ENCODE assay signal across 8 cellular contexts in the genomic region with DNA sequence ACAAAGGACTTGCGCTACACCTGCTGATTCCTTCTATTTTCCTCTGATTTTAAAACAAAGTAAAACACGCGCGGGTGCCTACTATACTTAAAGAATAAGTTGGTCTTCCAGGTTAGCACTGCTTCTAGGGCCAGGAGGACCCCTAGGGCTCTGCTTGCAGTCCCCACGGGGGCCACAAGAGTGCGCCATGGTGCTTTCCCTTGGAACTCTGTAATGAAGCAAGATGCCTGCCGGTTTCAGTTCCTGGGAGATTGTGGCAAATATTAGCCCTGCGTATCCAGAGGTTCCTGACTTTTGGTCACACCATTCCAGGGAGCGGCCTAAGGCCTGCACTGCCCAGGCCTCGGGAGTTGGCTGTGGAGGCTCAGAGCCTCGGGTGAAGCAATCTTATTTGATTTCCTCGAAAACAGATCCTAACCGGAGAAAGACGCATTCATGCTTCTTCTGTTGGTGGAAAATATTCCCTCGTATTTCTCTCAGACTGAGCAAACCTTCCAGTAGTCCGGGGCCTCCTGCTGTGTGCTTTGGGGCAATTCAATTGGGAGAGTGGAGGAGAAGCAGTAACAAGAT. TPM values are rescaled to one million over a fixed set of nuclear protein-coding genes. Genes with fewer than 3 reads are reported as not detected.
DNase-seq lines count a peak whose midpoint lies in the region; ATAC-seq, FAIRE-seq and TF ChIP-seq lines count a peak whose summit lies in the region.

No MANE protein-coding gene starts in this region.

- TF ChIP-seq POLR2A in HepG2 (IDR thresholded peaks at IDR 0.05; ENCODE audit: insufficient read depth in 1 of 2, low read depth in 2 of 2, low read length in 2 of 2) = no peak

- 20% methylated on average over 10 of the region's 16 CpGs for WGBS in HepG2 (ENCODE audit: low lambda C conversion rate)

- peak overlapping the region; percentile 50 for H3K4me3 Mint-ChIP-seq in chondrocyte (ENCODE audit: unreplicated experiment)

- peak overlapping the region; percentile 93 for H3K4me2 ChIP-seq in HepG2 (ENCODE audit: low read depth, low read length)

- TF ChIP-seq EP300 in HepG2 (IDR thresholded peaks at IDR 0.05; ENCODE audit: low read depth in 2 of 2, low read length in 2 of 2) (no peak), HepG2 (CRISPR knock-in tag; IDR thresholded peaks at IDR 0.05; ENCODE audit: borderline replicate concordance) (no peak)

- POLR2A ChIA-PET in HepG2 (lab: Yijun Ruan, JAX) = no interaction called here

- no peak overlapping the region for H3K27ac Mint-ChIP-seq in chondrocyte (ENCODE audit: unreplicated experiment)

- H3K9me3 ChIP-seq in HepG2 (ENCODE audit: low read length) = no peaks in the 10 kb centered on the region

- peak; percentile 89 for TF ChIP-seq RAD21 in HepG2 (CRISPR knock-in tag; IDR thresholded peaks at IDR 0.05)

- intact Hi-C loops in HepG2 (cut with micrococcal nuclease; ENCODE audit: unreplicated experiment) = loop anchor here (1.0 to 10.0 kb wide), 4 partner anchors 62 to 274 kb away; no protein-coding TSS in a partner anchor

- peaks cover 8% of the 10 kb centered on the region for H3K4me1 ChIP-seq in HepG2 (ENCODE audit: insufficient read depth, low read length)

- H3K27me3 ChIP-seq in HepG2 (ENCODE audit: control insufficient read depth in 1 of 2, insufficient read depth in 2 of 2, low read length in 2 of 2) = 0 out of 5 replicates have a peak, but pooled peaks cover 1 to 8% of the 10 kb centered on the region in 2 experiments

- H3K79me2 ChIP-seq in HepG2 (ENCODE audit: insufficient read depth, low read length) = no peaks in the 10 kb centered on the region

- H3K4me1 Mint-ChIP-seq in chondrocyte (ENCODE audit: low read depth) = peaks cover 16% of the 10 kb centered on the region

- H3K27ac ChIP-seq in HepG2 (ENCODE audit: extremely low read length, insufficient read depth, low read length) = no peak overlapping the region

- H3K27me3 Mint-ChIP-seq in chondrocyte (ENCODE audit: low read depth) = no peaks in the 10 kb centered on the region

- CTCF ChIA-PET in HepG2 (lab: Yijun Ruan, JAX; ENCODE audit: low intra/inter-chr PET ratio, low total read pairs) = interaction anchor here (1.4 to 2.4 kb wide), 3 partner anchors 62 to 127 kb away, joined by 5 to 9 read pairs (median 7); no protein-coding TSS in a partner anchor

- TF ChIP-seq CTCF in chondrocyte (IDR thresholded peaks at IDR 0.05) = peak; percentile 99
- TF ChIP-seq CTCF in HepG2 (CRISPR knock-in tag; IDR thresholded peaks at IDR 0.05) = peak; percentile 90

- peak overlapping the region; percentile 50 for H3K9ac ChIP-seq in HepG2 (ENCODE audit: insufficient read depth, low read depth, low read length)

- ATAC-seq in HepG2 (peak; percentile 97), GM21528 (IDR thresholded peaks at IDR 0.05; ENCODE audit: low FRiP score, unreplicated experiment) (no peak)

- peak; percentile 83 for FAIRE-seq in HepG2 (lab: Jason Lieb, UNC)

- H3K9me3 Mint-ChIP-seq in chondrocyte (ENCODE audit: low read depth) = no peaks in the 10 kb centered on the region

- H3K4me3 ChIP-seq in HepG2 (replicated peaks in 1 of 3; ENCODE audit: insufficient read depth in 1 of 3, low read depth in 2 of 3, low read length in 3 of 3) = peak overlapping the region; percentile 51 to 71 (median 65); a peak in 5 of 6 replicates

- no peaks in the 10 kb centered on the region for H3K36me3 ChIP-seq in HepG2 (replicated peaks in 1 of 2; ENCODE audit: control insufficient read depth in 1 of 2, insufficient read depth in 2 of 2, low read length in 2 of 2)

- no peaks in the 10 kb centered on the region for H3K36me3 Mint-ChIP-seq in chondrocyte (ENCODE audit: low read depth)

- peak; percentile 80 for DNase-seq in Ammon's horn (ENCODE audit: low spot score)
- DNase-seq in GOT3 (lab: John Stamatoyannopoulos, UW) = peak; percentile 30
- DNase-seq in NCI-H2171 (lab: John Stamatoyannopoulos, UW) = peak; percentile 36
- peak; percentile 69 for DNase-seq in activated CD4-positive, CD25-positive, alpha-beta regulatory T cell treated with anti-CD3 and anti-CD28 coated beads, Interleukin-2, amount 50 U/mL, for 72 hours
- DNase-seq in chondrocyte (ENCODE audit: low spot score) = no peak
- peak; percentile 62 for DNase-seq in HepG2 (ENCODE audit: low spot score)
- peak; percentile 41 to 54 for DNase-seq in stimulated activated CD4-positive, alpha-beta T cell treated with anti-CD3 and anti-CD28 coated beads, Interleukin-4, amount 100 ng/mL, for 4 hours

- BruUV-seq in HepG2 (replicated peaks; lab: Mats Ljungman, UMichigan) = no TSS peak

- H4K20me1 ChIP-seq in HepG2 (ENCODE audit: insufficient read depth, low read length) = no peaks in the 10 kb centered on the region

- H2AFZ ChIP-seq in HepG2 (ENCODE audit: low read length) = peak overlapping the region; percentile 95

- in situ Hi-C loops in HepG2 (cut with HindIII; ENCODE audit: extremely low pct_ligation_motif_present, low pct_unique_long_range_greater_than_20kb) = loop anchor here (10.0 kb wide), 1 partner anchor 94 kb away; no protein-coding TSS in a partner anchor

TF ChIP-seq in HepG2, 621 proteins besides CTCF, POLR2A, EP300 and RAD21 (continues in another document):
- TF ChIP-seq ZNF691 (CRISPR knock-in tag; IDR thresholded peaks at IDR 0.05; ENCODE audit: borderline replicate concordance, low read depth) (no peak), MTF2 (CRISPR knock-in tag; IDR thresholded peaks at IDR 0.05; ENCODE audit: borderline replicate concordance) (no peak), PAX8 (CRISPR knock-in tag; IDR thresholded peaks at IDR 0.05; ENCODE audit: borderline replicate concordance) (no peak), NFIC (IDR thresholded peaks at IDR 0.05; ENCODE audit: low read length) (no peak), MAFK (conservative IDR thresholded peaks at IDR 0.05 in 1 of 2, IDR thresholded peaks at IDR 0.05 in 1 of 2; ENCODE audit: low read length in 2 of 2) (no peak)

RNA-seq across cellular contexts. Expression of gene ADAM30, which starts 25.3 kb away (rescaled TPM):
- not detected in 3 replicates for total RNA-seq in chondrocyte
- total RNA-seq in HepG2 (2016; rRNA removed; fragmentation: Illumina TruSeq; extraction: Trizol) = not detected in 2 replicates
- total RNA-seq in HepG2 (2016; cell fraction: cytosol; rRNA removed; fragmentation: Illumina TruSeq; extraction: Trizol; ENCODE audit: low read depth) = not detected in 2 replicates
- not detected in 2 replicates for total RNA-seq in HepG2 (2016; cell fraction: insoluble cytoplasmic fraction; rRNA removed; fragmentation: Illumina TruSeq; extraction: Trizol)
- not detected in 2 replicates for total RNA-seq in HepG2 (2016; cell fraction: membrane; rRNA removed; fragmentation: Illumina TruSeq; extraction: Trizol)
- total RNA-seq in HepG2 (2016; cell fraction: nucleus; rRNA removed; fragmentation: Illumina TruSeq; extraction: Trizol) = not detected in 2 replicates
- not detected in 2 replicates for polyA plus RNA-seq in HepG2 (2011; rRNA removed)
- polyA plus RNA-seq in HepG2 (2011; cell fraction: cytosol; rRNA removed) = not detected in 2 replicates
- polyA plus RNA-seq in HepG2 (2011; cell fraction: nucleus; rRNA removed) = not detected in 2 replicates
- not detected in 2 replicates for polyA plus RNA-seq in HepG2 (2012)
- not detected in 2 replicates for polyA plus RNA-seq in HepG2 (2016; cell fraction: cytosol; fragmentation: Illumina TruSeq; extraction: Trizol; ENCODE audit: low read depth)
- not detected in 2 replicates for polyA plus RNA-seq in HepG2 (2016; cell fraction: insoluble cytoplasmic fraction; fragmentation: Illumina TruSeq; extraction: Trizol; ENCODE audit: low read depth)
- polyA plus RNA-seq in HepG2 (2016; cell fraction: membrane; fragmentation: Illumina TruSeq; extraction: Trizol; ENCODE audit: low read depth) = not detected in 2 replicates
- polyA plus RNA-seq in HepG2 (2016; cell fraction: nucleus; fragmentation: Illumina TruSeq; extraction: Trizol; ENCODE audit: insufficient read depth, low read depth) = not detected in 2 replicates
- not detected in 2 replicates for polyA minus RNA-seq in HepG2 (2011; rRNA and poly(A)+ RNA removed; ENCODE audit: low replicate concordance)
- polyA minus RNA-seq in HepG2 (2011; cell fraction: cytosol; rRNA and poly(A)+ RNA removed) = not detected in 2 replicates
- polyA minus RNA-seq in HepG2 (2011; cell fraction: nucleus; rRNA and poly(A)+ RNA removed) = not detected in 2 replicates

RNA-seq across cellular contexts. Expression of gene REG4, which starts 59.7 kb away (rescaled TPM):
- total RNA-seq in chondrocyte = not detected in 3 replicates
- not detected in 2 replicates for total RNA-seq in HepG2 (2016; rRNA removed; fragmentation: Illumina TruSeq; extraction: Trizol)
- not detected in 2 replicates for total RNA-seq in HepG2 (2016; cell fraction: cytosol; rRNA removed; fragmentation: Illumina TruSeq; extraction: Trizol; ENCODE audit: low read depth)
- not detected in 2 replicates for total RNA-seq in HepG2 (2016; cell fraction: insoluble cytoplasmic fraction; rRNA removed; fragmentation: Illumina TruSeq; extraction: Trizol)
- not detected in 2 replicates for total RNA-seq in HepG2 (2016; cell fraction: membrane; rRNA removed; fragmentation: Illumina TruSeq; extraction: Trizol)
- total RNA-seq in HepG2 (2016; cell fraction: nucleus; rRNA removed; fragmentation: Illumina TruSeq; extraction: Trizol) = not detected in 2 replicates
- not detected in 2 replicates for polyA plus RNA-seq in HepG2 (2011; rRNA removed)
- not detected in 2 replicates for polyA plus RNA-seq in HepG2 (2011; cell fraction: cytosol; rRNA removed)
- polyA plus RNA-seq in HepG2 (2011; cell fraction: nucleus; rRNA removed) = not detected in 2 replicates
- 0.15 TPM in 1 of 2 replicates, not detected in the other for polyA plus RNA-seq in HepG2 (2012)
- polyA plus RNA-seq in HepG2 (2016; cell fraction: cytosol; fragmentation: Illumina TruSeq; extraction: Trizol; ENCODE audit: low read depth) = not detected in 2 replicates
- not detected in 2 replicates for polyA plus RNA-seq in HepG2 (2016; cell fraction: insoluble cytoplasmic fraction; fragmentation: Illumina TruSeq; extraction: Trizol; ENCODE audit: low read depth)
- not detected in 2 replicates for polyA plus RNA-seq in HepG2 (2016; cell fraction: membrane; fragmentation: Illumina TruSeq; extraction: Trizol; ENCODE audit: low read depth)
- polyA plus RNA-seq in HepG2 (2016; cell fraction: nucleus; fragmentation: Illumina TruSeq; extraction: Trizol; ENCODE audit: insufficient read depth, low read depth) = not detected in 2 replicates
- polyA minus RNA-seq in HepG2 (2011; rRNA and poly(A)+ RNA removed; ENCODE audit: low replicate concordance) = 0.09 TPM in 1 of 2 replicates, not detected in the other
- not detected in 2 replicates for polyA minus RNA-seq in HepG2 (2011; cell fraction: cytosol; rRNA and poly(A)+ RNA removed)
- not detected in 2 replicates for polyA minus RNA-seq in HepG2 (2011; cell fraction: nucleus; rRNA and poly(A)+ RNA removed)
